Comparison of ENCODE assay signal across 17 cellular contexts in genomic region chr5:10036136-10036535, GRCh38.
DNase-seq lines count a peak whose midpoint lies in the region; ATAC-seq and TF ChIP-seq lines count a peak whose summit lies in the region.
"Had no signal": no experiment of that assay in that cellular context is flagged by ENCODE, and none has a peak within 500 bp of the region (broad histone marks: within the 10 kb centered on the region; RNA-seq: fewer than 3 reads in every experiment).

No MANE protein-coding gene starts in this region.

- no peaks in the 10 kb centered on the region for H3K4me1 Mint-ChIP-seq in activated CD4-positive, alpha-beta memory T cell treated with anti-CD3 and anti-CD28 coated beads, Interleukin-2, amount 10 ng/mL, durations not matched to agents 7 days and 5 days
- H3K4me1 Mint-ChIP-seq: activated CD4-positive, alpha-beta T cell treated with anti-CD3 and anti-CD28 coated beads for 36 hours; activated naive CD8-positive, alpha-beta T cell treated with anti-CD3 and anti-CD28 coated beads for 36 hours had no signal

- no peak for ATAC-seq in HG03565 (IDR thresholded peaks at IDR 0.05; ENCODE audit: unreplicated experiment)
- ATAC-seq: activated CD4-positive, alpha-beta T cell treated with anti-CD3 and anti-CD28 coated beads for 36 hours; left lung; Right ventricle myocardium inferior; sciatic nerve had no signal

- no peaks in the 10 kb centered on the region for H3K9me3 Mint-ChIP-seq in activated CD4-positive, alpha-beta memory T cell treated with anti-CD3 and anti-CD28 coated beads, Interleukin-2, amount 10 ng/mL, durations not matched to agents 7 days and 5 days
- H3K9me3 Mint-ChIP-seq: activated naive CD8-positive, alpha-beta T cell treated with anti-CD3 and anti-CD28 coated beads for 36 hours had no signal

- no peak overlapping the region for H3K4me3 Mint-ChIP-seq in activated CD4-positive, alpha-beta memory T cell treated with anti-CD3 and anti-CD28 coated beads, Interleukin-2, amount 10 ng/mL, durations not matched to agents 7 days and 5 days
- H3K4me3 Mint-ChIP-seq: activated CD4-positive, alpha-beta T cell treated with anti-CD3 and anti-CD28 coated beads for 36 hours; activated naive CD8-positive, alpha-beta T cell treated with anti-CD3 and anti-CD28 coated beads for 36 hours had no signal

- H3K4me3 ChIP-seq in NB4 (ENCODE audit: low read depth, low read length) (no peak overlapping the region), cardiac fibroblast (replicated peaks in 1 of 2; ENCODE audit: low read depth in 2 of 2, low read length in 2 of 2) (no peak overlapping the region)
- H3K4me3 ChIP-seq: left lung had no signal

- POLR2A ChIA-PET in activated CD4-positive, alpha-beta memory T cell treated with anti-CD3 and anti-CD28 coated beads, Interleukin-2, amount 10 ng/mL, durations not matched to agents 7 days and 5 days (lab: Charles Lee): no interaction called here

- no peaks in the 10 kb centered on the region for H3K36me3 Mint-ChIP-seq in activated CD4-positive, alpha-beta memory T cell treated with anti-CD3 and anti-CD28 coated beads, Interleukin-2, amount 10 ng/mL, durations not matched to agents 7 days and 5 days (ENCODE audit: low read depth)
- H3K36me3 Mint-ChIP-seq: activated naive CD8-positive, alpha-beta T cell treated with anti-CD3 and anti-CD28 coated beads for 36 hours had no signal

- no peak overlapping the region for H3K27ac Mint-ChIP-seq in activated CD4-positive, alpha-beta memory T cell treated with anti-CD3 and anti-CD28 coated beads, Interleukin-2, amount 10 ng/mL, durations not matched to agents 7 days and 5 days
- H3K27ac Mint-ChIP-seq: activated CD4-positive, alpha-beta T cell treated with anti-CD3 and anti-CD28 coated beads for 36 hours; activated naive CD8-positive, alpha-beta T cell treated with anti-CD3 and anti-CD28 coated beads for 36 hours had no signal

- CTCF ChIA-PET in activated CD4-positive, alpha-beta memory T cell treated with anti-CD3 and anti-CD28 coated beads, Interleukin-2, amount 10 ng/mL, durations not matched to agents 7 days and 5 days (lab: Charles Lee): no interaction called here

- no peaks in the 10 kb centered on the region for H3K27me3 Mint-ChIP-seq in activated CD4-positive, alpha-beta memory T cell treated with anti-CD3 and anti-CD28 coated beads, Interleukin-2, amount 10 ng/mL, durations not matched to agents 7 days and 5 days
- H3K27me3 Mint-ChIP-seq: activated naive CD8-positive, alpha-beta T cell treated with anti-CD3 and anti-CD28 coated beads for 36 hours had no signal

- no peak for TF ChIP-seq POLR2A in NB4 (IDR thresholded peaks at IDR 0.05; ENCODE audit: extremely low read depth, insufficient read length)

- TF ChIP-seq CTCF in NB4 (IDR thresholded peaks at IDR 0.05; ENCODE audit: low read depth, low read length): no peak
- no peak for TF ChIP-seq CTCF in cardiac fibroblast (IDR thresholded peaks at IDR 0.05; ENCODE audit: low read depth, low read length)

- DNase-seq in DMS79 treated with DMSO at 0.1 percent for 48 hours (lab: John Stamatoyannopoulos, UW) (peak; percentile 37), NB4 (ENCODE audit: low read depth) (peak; percentile 10), cardiac fibroblast (ENCODE audit: low read depth in 2 of 2) (peak; percentile 64 to 84), glomerular visceral epithelial cell (ENCODE audit: extremely low spot score) (peak; percentile 27)
- DNase-seq in activated CD4-positive, alpha-beta memory T cell treated with anti-CD3 and anti-CD28 coated beads, Interleukin-2, amount 10 ng/mL, durations not matched to agents 7 days and 5 days: no peak
- DNase-seq in activated naive CD4-positive, alpha-beta T cell (lab: John Stamatoyannopoulos, UW): no peak
- DNase-seq: activated CD4-positive, alpha-beta T cell treated with anti-CD3 and anti-CD28 coated beads for 36 hours; activated naive CD8-positive, alpha-beta T cell treated with anti-CD3 and anti-CD28 coated beads for 36 hours; H7; Kasumi-1; left lung; NCI-H1417; NCI-H2107; NCI-H526 had no signal

Comparison
In these comparisons a context has a peak if more than half of its experiments do, and no peak if none do; other contexts are left out.
1. DNase-seq: peak in DMS79 treated with DMSO at 0.1 percent for 48 hours (single experiment), NB4 (single experiment), cardiac fibroblast (2 of 2) and glomerular visceral epithelial cell (single experiment); none in activated CD4-positive, alpha-beta memory T cell treated with anti-CD3 and anti-CD28 coated beads, Interleukin-2, amount 10 ng/mL, durations not matched to agents 7 days and 5 days (single experiment) and activated naive CD4-positive, alpha-beta T cell (0 of 4).